8 cellular contexts compared by ENCODE assay signal in the genomic region with DNA sequence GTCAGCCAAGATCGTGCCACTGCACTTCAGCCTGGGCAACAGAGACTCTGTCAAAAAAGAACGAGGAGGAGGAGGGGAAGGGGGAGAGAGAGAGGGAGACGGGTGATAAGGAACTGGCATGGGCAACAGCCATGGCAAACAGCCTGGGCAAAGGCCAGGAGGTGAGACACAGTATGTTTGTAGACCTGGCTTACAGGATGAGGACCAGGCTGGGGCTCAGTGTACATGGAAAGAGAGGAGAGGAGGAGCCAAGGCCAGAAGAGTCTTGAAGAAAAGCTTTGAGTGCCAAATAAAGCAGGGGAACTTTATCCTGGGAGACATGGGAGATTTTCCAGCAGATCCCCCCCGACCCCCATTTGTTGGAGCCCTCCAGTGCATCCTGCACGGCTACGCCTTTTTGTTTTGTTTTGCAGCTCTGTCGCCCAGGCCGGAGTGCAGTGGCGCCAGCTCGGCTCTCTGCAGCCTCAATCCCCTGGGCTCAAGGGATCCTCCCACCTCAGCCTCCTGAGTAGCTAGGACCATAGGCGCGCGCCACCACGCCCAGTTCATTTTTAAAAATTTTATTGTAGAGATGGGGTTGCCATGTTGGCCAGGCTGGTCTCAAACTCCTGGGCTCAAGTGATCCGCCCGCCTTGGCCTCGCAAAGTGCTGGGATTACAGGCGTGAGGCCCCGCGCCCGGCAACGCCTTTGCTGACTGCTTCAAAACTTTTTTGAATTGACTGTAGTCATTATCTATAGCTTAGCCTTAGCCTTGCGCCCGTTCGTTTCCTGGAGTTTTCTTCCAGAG. TPM values are rescaled to one million over a fixed set of nuclear protein-coding genes. Genes with fewer than 3 reads are reported as not detected.
A peak's percentile ranks its signal among the peaks of the same experiment; 100 is the strongest.
DNase-seq lines count a peak whose midpoint lies in the region; ATAC-seq and TF ChIP-seq lines count a peak whose summit lies in the region.

No MANE protein-coding gene starts in this region.

- no peak for TF ChIP-seq CTCF in RWPE1 (conservative IDR thresholded peaks at IDR 0.05; ENCODE audit: low read depth)
- no peak for TF ChIP-seq CTCF in neural progenitor cell (IDR thresholded peaks at IDR 0.05)

- peaks cover 76% of the 10 kb centered on the region for H3K4me1 Mint-ChIP-seq in neural progenitor cell

- peaks cover 6% of the 10 kb centered on the region for H3K27me3 Mint-ChIP-seq in neural progenitor cell (ENCODE audit: insufficient read depth, low read depth)

- DNase-seq in H7 (no peak), RWPE1 (ENCODE audit: low spot score) (no peak), epithelial cell of prostate (ENCODE audit: low read depth, low spot score) (no peak), neural progenitor cell (ENCODE audit: low spot score) (peak; percentile 46), foreskin melanocyte (no peak), NAMALWA (ENCODE audit: low spot score) (no peak)

- H3K9me3 ChIP-seq in neural progenitor cell (ENCODE audit: low read depth) = no peaks in the 10 kb centered on the region

- peak overlapping the region; percentile 83 for H2AFZ ChIP-seq in neural progenitor cell (replicated peaks)

- H4K20me1 ChIP-seq in neural progenitor cell (ENCODE audit: low read depth) = peaks cover 36% of the 10 kb centered on the region

- peak overlapping the region; percentile 36 for H3K9ac ChIP-seq in neural progenitor cell

- peak overlapping the region; percentile 84 for H3K4me3 ChIP-seq in H7 (ENCODE audit: insufficient read depth, low read depth, low read length)
- H3K4me3 ChIP-seq in neural progenitor cell = peak overlapping the region; percentile 72

- peaks cover 36% of the 10 kb centered on the region for H3K79me2 ChIP-seq in neural progenitor cell (ENCODE audit: low read depth)

- H3F3A ChIP-seq in neural progenitor cell (ENCODE audit: low read depth) = peaks cover 33% of the 10 kb centered on the region

- POLR2A ChIA-PET in RWPE1 (lab: Yijun Ruan, JAX; ENCODE audit: low non-redundant PET) = no interaction called here

- H3K4me3 Mint-ChIP-seq in neural progenitor cell = peak overlapping the region; percentile 97

- H3K4me2 ChIP-seq in neural progenitor cell = peak overlapping the region; percentile 91

- peak overlapping the region; percentile 96 for H3K27ac Mint-ChIP-seq in neural progenitor cell

- H3K27me3 ChIP-seq in H7 (ENCODE audit: control insufficient read depth, insufficient read depth, low read length) (no peaks in the 10 kb centered on the region), neural progenitor cell (no peaks in the 10 kb centered on the region)

- H3K9me3 Mint-ChIP-seq in neural progenitor cell = no peaks in the 10 kb centered on the region

- H3K36me3 ChIP-seq in H7 (replicated peaks; ENCODE audit: control insufficient read depth, insufficient read depth, low read length) (no peaks in the 10 kb centered on the region; the same call in 1 of the 2 replicates), neural progenitor cell (no peaks in the 10 kb centered on the region)

- CTCF ChIA-PET in RWPE1 (lab: Yijun Ruan, JAX) = interaction anchor here (0.5 kb wide), 1 partner anchor 124 kb away, joined by 5 read pairs; no protein-coding TSS in a partner anchor

- ATAC-seq in HG03354 (IDR thresholded peaks at IDR 0.05; ENCODE audit: poor library complexity, severe bottlenecking, unreplicated experiment) (no peak), GM21619 (IDR thresholded peaks at IDR 0.05; ENCODE audit: unreplicated experiment) (no peak)

- H3K4me1 ChIP-seq in neural progenitor cell = peaks cover 46% of the 10 kb centered on the region

- H3K36me3 Mint-ChIP-seq in neural progenitor cell = peaks cover 13% of the 10 kb centered on the region

- H3K27ac ChIP-seq in RWPE1 (peak overlapping the region; percentile 99), epithelial cell of prostate (peak overlapping the region; percentile 97), neural progenitor cell (peak overlapping the region; percentile 94)

RNA-seq across cellular contexts. Expression of a gene that starts 1.2 kb away (rescaled TPM):
- total RNA-seq in H7 (2014; rRNA removed; shearing (Covaris generic)) = 101 and 103 TPM in 2 replicates
- total RNA-seq in neural progenitor cell (ENCODE audit: low replicate concordance) = 78.8 and 98.2 TPM in 2 replicates

RNA-seq across cellular contexts. Expression of a gene that starts 43.1 kb away (rescaled TPM):
- 81.6 and 85.1 TPM in 2 replicates for total RNA-seq in H7 (2014; rRNA removed; shearing (Covaris generic))
- total RNA-seq in neural progenitor cell (ENCODE audit: low replicate concordance) = 70.5 and 190 TPM in 2 replicates
